ENCODE assay signal across 1 cellular context in genomic region chr12:104064842-104065441, GRCh38.
TF ChIP-seq lines count a peak whose summit lies in the region.

No MANE protein-coding gene starts in this region.

TF ChIP-seq in HepG2, 621 proteins besides CTCF, POLR2A, EP300 and RAD21 (continued from another document and continues in another):
- TF ChIP-seq ARID4A (CRISPR knock-in tag; IDR thresholded peaks at IDR 0.05; ENCODE audit: borderline replicate concordance) (peak; percentile 66), ZZZ3 (CRISPR knock-in tag; IDR thresholded peaks at IDR 0.05; ENCODE audit: borderline replicate concordance) (0 out of 2 replicates have a peak, but pooled peaks have one; percentile 11), THAP7 (CRISPR knock-in tag; IDR thresholded peaks at IDR 0.05) (no peak), ZNF430 (CRISPR knock-in tag; IDR thresholded peaks at IDR 0.05) (peak; percentile 48; the same call in 1 of the 2 replicates), KLF11 (CRISPR knock-in tag; IDR thresholded peaks at IDR 0.05) (no peak), ZNF570 (CRISPR knock-in tag; IDR thresholded peaks at IDR 0.05; ENCODE audit: borderline replicate concordance) (no peak), ZNF879 (CRISPR knock-in tag; IDR thresholded peaks at IDR 0.05) (no peak), SNAI1 (CRISPR knock-in tag; IDR thresholded peaks at IDR 0.05; ENCODE audit: borderline replicate concordance) (peak; percentile 7; the same call in 1 of the 2 replicates), SNAPC4 (CRISPR knock-in tag; IDR thresholded peaks at IDR 0.05) (0 out of 2 replicates have a peak, but pooled peaks have one; percentile 11), ZSCAN30 (CRISPR knock-in tag; IDR thresholded peaks at IDR 0.05) (no peak), ZNF597 (CRISPR knock-in tag; IDR thresholded peaks at IDR 0.05) (no peak), SMAD3 (CRISPR knock-in tag; IDR thresholded peaks at IDR 0.05) (no peak), ZNF407 (CRISPR knock-in tag; IDR thresholded peaks at IDR 0.05; ENCODE audit: not compliant biosample characterization) (no peak), ZNF414 (CRISPR knock-in tag; IDR thresholded peaks at IDR 0.05) (0 out of 2 replicates have a peak, but pooled peaks have one; percentile 43), ZMYM4 (CRISPR knock-in tag; IDR thresholded peaks at IDR 0.05) (peak; percentile 11; the same call in 1 of the 2 replicates), ZNF431 (CRISPR knock-in tag; IDR thresholded peaks at IDR 0.05; ENCODE audit: borderline replicate concordance, low read depth) (0 out of 2 replicates have a peak, but pooled peaks have one; percentile 5), CC2D1A (CRISPR knock-in tag; IDR thresholded peaks at IDR 0.05) (no peak), KDM5A (IDR thresholded peaks at IDR 0.05; ENCODE audit: borderline replicate concordance, low read length) (0 out of 2 replicates have a peak, but pooled peaks have one; percentile 10), ZNF768 (CRISPR knock-in tag; IDR thresholded peaks at IDR 0.05) (peak; percentile 4; the same call in 1 of the 2 replicates), ZNF451 (CRISPR knock-in tag; IDR thresholded peaks at IDR 0.05) (0 out of 2 replicates have a peak, but pooled peaks have one; percentile 1), ZNF891 (CRISPR knock-in tag; IDR thresholded peaks at IDR 0.05) (peak; percentile 35; the same call in 1 of the 2 replicates), ZNF205 (CRISPR knock-in tag; IDR thresholded peaks at IDR 0.05) (no peak), ZBTB7B (CRISPR knock-in tag; IDR thresholded peaks at IDR 0.05) (no peak), ZBTB46 (CRISPR knock-in tag; IDR thresholded peaks at IDR 0.05; ENCODE audit: borderline replicate concordance) (no peak), NFE2 (CRISPR knock-in tag; IDR thresholded peaks at IDR 0.05) (no peak), ZFY (CRISPR knock-in tag; IDR thresholded peaks at IDR 0.05) (peak; percentile 43; the same call in 1 of the 2 replicates), RELA (CRISPR knock-in tag; IDR thresholded peaks at IDR 0.05) (no peak), GABPB1 (CRISPR knock-in tag; IDR thresholded peaks at IDR 0.05) (no peak), ZFX (CRISPR knock-in tag; IDR thresholded peaks at IDR 0.05; ENCODE audit: low read depth) (peak; percentile 20; the same call in 1 of the 2 replicates), TOPORS (CRISPR knock-in tag; IDR thresholded peaks at IDR 0.05) (0 out of 2 replicates have a peak, but pooled peaks have one; percentile 6), ZNF556 (CRISPR knock-in tag; IDR thresholded peaks at IDR 0.05; ENCODE audit: borderline replicate concordance) (peak; percentile 9; the same call in 1 of the 2 replicates), ZNF441 (CRISPR knock-in tag; IDR thresholded peaks at IDR 0.05; ENCODE audit: borderline replicate concordance) (no peak), ARHGAP35 (CRISPR knock-in tag; IDR thresholded peaks at IDR 0.05; ENCODE audit: borderline replicate concordance) (peak; percentile 8; the same call in 1 of the 2 replicates)
